In the genomic region with DNA sequence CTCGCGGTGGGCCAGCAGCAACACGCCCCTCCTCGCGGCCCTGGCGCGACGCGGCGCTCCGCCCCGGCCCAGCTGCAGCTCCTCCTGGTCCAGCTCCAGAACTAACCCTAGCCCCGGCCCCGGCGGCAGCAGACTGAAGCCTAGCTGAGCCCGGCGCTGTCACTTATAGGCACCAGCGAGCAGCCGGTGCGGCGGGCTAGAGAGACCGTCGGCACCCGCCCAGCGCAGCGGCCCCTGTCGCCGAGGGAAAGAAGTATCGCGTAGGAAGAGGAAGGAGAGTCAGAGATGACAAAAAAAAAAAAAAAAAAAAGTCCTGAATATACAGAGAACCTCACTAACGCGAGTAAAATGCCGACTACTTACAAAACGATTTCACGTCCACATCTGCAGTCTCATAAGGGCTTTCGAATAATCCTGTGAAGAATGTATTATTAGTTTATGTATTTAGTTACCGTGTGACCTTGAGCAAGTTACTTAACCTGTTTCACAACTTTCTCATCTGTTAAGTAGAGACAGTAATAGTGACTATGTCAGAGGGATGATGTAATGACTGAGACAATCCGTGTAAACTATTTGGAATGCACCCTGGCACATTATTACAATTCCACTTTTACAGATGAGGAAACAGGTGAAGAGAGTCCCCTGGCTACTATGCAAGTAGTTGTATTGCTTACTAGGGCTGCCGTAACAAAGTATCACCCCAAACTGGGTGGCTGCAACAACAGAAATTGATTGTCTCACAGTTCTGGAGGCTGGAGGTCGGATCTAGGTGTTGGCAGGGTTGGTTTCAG, we compare ENCODE assay signal across 1 cellular context.
TF ChIP-seq lines count a peak whose summit lies in the region.

SLC9A1 (minus strand) TSS at position 135 of the 791 bp plus-strand sequence. CDS start 791 bp downstream, outside the sequence.

TF ChIP-seq in A549, 52 proteins besides CTCF, POLR2A, EP300 and RAD21 (continued from another document):
- TF ChIP-seq, protein P1, sequence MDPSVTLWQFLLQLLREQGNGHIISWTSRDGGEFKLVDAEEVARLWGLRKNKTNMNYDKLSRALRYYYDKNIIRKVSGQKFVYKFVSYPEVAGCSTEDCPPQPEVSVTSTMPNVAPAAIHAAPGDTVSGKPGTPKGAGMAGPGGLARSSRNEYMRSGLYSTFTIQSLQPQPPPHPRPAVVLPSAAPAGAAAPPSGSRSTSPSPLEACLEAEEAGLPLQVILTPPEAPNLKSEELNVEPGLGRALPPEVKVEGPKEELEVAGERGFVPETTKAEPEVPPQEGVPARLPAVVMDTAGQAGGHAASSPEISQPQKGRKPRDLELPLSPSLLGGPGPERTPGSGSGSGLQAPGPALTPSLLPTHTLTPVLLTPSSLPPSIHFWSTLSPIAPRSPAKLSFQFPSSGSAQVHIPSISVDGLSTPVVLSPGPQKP (IDR thresholded peaks at IDR 0.05; ENCODE audit: low read depth, low read length): no peak
- no peak for TF ChIP-seq CBX8 (IDR thresholded peaks at IDR 0.05)
- no peak for TF ChIP-seq FOSB (CRISPR knock-in tag; IDR thresholded peaks at IDR 0.05)
- no peak for TF ChIP-seq HOXB5 (CRISPR knock-in tag; IDR thresholded peaks at IDR 0.05)
- TF ChIP-seq CHD2 (IDR thresholded peaks at IDR 0.05; ENCODE audit: low read length, partially characterized antibody): no peak
- no peak for TF ChIP-seq KDM5A (IDR thresholded peaks at IDR 0.05)
- no peak for TF ChIP-seq CBX2 (IDR thresholded peaks at IDR 0.05; ENCODE audit: borderline replicate concordance, low read depth)
- TF ChIP-seq NR3C1 (IDR thresholded peaks at IDR 0.05): no peak
- no peak for TF ChIP-seq NPAS2 (CRISPR knock-in tag; IDR thresholded peaks at IDR 0.05; ENCODE audit: borderline replicate concordance)
- TF ChIP-seq ESRRA (IDR thresholded peaks at IDR 0.05; ENCODE audit: borderline replicate concordance, low read length): no peak; the same call in 1 of the 2 replicates
- no peak for TF ChIP-seq HDAC2 (IDR thresholded peaks at IDR 0.05)
- TF ChIP-seq HEYL (CRISPR knock-in tag; IDR thresholded peaks at IDR 0.05): no peak
- no peak for TF ChIP-seq POLR2AphosphoS2 (conservative IDR thresholded peaks at IDR 0.05; ENCODE audit: low read length)
- no peak for TF ChIP-seq TP53 (CRISPR knock-in tag; IDR thresholded peaks at IDR 0.05)
- TF ChIP-seq BHLHE40 (IDR thresholded peaks at IDR 0.05; ENCODE audit: low read depth, low read length): no peak
- TF ChIP-seq, protein P2, sequence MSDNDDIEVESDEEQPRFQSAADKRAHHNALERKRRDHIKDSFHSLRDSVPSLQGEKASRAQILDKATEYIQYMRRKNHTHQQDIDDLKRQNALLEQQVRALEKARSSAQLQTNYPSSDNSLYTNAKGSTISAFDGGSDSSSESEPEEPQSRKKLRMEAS (IDR thresholded peaks at IDR 0.05): peak; percentile 50; the same call in 1 of the 2 replicates
- no peak; the same call in 1 of the 3 replicates for TF ChIP-seq SMC3 (IDR thresholded peaks at IDR 0.05)
- no peak for TF ChIP-seq RARB (CRISPR knock-in tag; IDR thresholded peaks at IDR 0.05)
- TF ChIP-seq PHF8 (IDR thresholded peaks at IDR 0.05; ENCODE audit: borderline replicate concordance, low read depth): 0 out of 2 replicates have a peak, but pooled peaks have one; percentile 91
- peak; percentile 60 to 87 for TF ChIP-seq CEBPB (IDR thresholded peaks at IDR 0.05)
- no peak for TF ChIP-seq RCOR1 (IDR thresholded peaks at IDR 0.05; ENCODE audit: low read depth, low read length)
- TF ChIP-seq TFCP2L1 (CRISPR knock-in tag; IDR thresholded peaks at IDR 0.05): no peak
- TF ChIP-seq RNF2 (IDR thresholded peaks at IDR 0.05; ENCODE audit: borderline replicate concordance, low read depth): no peak
- TF ChIP-seq EHMT2 (IDR thresholded peaks at IDR 0.05; ENCODE audit: low read depth): no peak
- TF ChIP-seq JUNB (IDR thresholded peaks at IDR 0.05): peak; percentile 33; the same call in 1 of the 2 replicates
- TF ChIP-seq, protein P3, sequence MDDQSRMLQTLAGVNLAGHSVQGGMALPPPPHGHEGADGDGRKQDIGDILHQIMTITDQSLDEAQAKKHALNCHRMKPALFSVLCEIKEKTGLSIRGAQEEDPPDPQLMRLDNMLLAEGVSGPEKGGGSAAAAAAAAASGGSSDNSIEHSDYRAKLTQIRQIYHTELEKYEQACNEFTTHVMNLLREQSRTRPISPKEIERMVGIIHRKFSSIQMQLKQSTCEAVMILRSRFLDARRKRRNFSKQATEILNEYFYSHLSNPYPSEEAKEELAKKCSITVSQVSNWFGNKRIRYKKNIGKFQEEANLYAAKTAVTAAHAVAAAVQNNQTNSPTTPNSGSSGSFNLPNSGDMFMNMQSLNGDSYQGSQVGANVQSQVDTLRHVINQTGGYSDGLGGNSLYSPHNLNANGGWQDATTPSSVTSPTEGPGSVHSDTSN (IDR thresholded peaks at IDR 0.05): 0 out of 2 replicates have a peak, but pooled peaks have one; percentile 68
- TF ChIP-seq MYC (IDR thresholded peaks at IDR 0.05; ENCODE audit: borderline replicate concordance, low read length): no peak
- TF ChIP-seq SREBF2 (IDR thresholded peaks at IDR 0.05): no peak
- TF ChIP-seq FOXS1 (CRISPR knock-in tag; IDR thresholded peaks at IDR 0.05): no peak
- TF ChIP-seq HMGXB4 (CRISPR knock-in tag; IDR thresholded peaks at IDR 0.05; ENCODE audit: borderline replicate concordance): no peak
- TF ChIP-seq HOXA7 (CRISPR knock-in tag; IDR thresholded peaks at IDR 0.05): no peak
- peak; percentile 70 to 94 for TF ChIP-seq JUN (IDR thresholded peaks at IDR 0.05)
- TF ChIP-seq ZNF302 (CRISPR knock-in tag; IDR thresholded peaks at IDR 0.05): no peak
- no peak for TF ChIP-seq RFX5 (IDR thresholded peaks at IDR 0.05)
- no peak; the same call in 1 of the 2 replicates for TF ChIP-seq REST (IDR thresholded peaks at IDR 0.05)
- TF ChIP-seq MAFK (IDR thresholded peaks at IDR 0.05; ENCODE audit: partially characterized antibody): no peak
- TF ChIP-seq ZFP36 (IDR thresholded peaks at IDR 0.05; ENCODE audit: borderline replicate concordance, partially characterized antibody): no peak
- TF ChIP-seq HES2 (IDR thresholded peaks at IDR 0.05): no peak; the same call in 1 of the 2 replicates
- no peak for TF ChIP-seq MAZ (IDR thresholded peaks at IDR 0.05; ENCODE audit: borderline replicate concordance, low read depth, low read length)
- TF ChIP-seq KDM1A (IDR thresholded peaks at IDR 0.05; ENCODE audit: low read depth): no peak
- no peak for TF ChIP-seq ATOH8 (CRISPR knock-in tag; IDR thresholded peaks at IDR 0.05; ENCODE audit: low read depth)
- no peak for TF ChIP-seq ZSCAN20 (CRISPR knock-in tag; IDR thresholded peaks at IDR 0.05)
